1 cellular context compared by ENCODE assay signal in the genomic region with DNA sequence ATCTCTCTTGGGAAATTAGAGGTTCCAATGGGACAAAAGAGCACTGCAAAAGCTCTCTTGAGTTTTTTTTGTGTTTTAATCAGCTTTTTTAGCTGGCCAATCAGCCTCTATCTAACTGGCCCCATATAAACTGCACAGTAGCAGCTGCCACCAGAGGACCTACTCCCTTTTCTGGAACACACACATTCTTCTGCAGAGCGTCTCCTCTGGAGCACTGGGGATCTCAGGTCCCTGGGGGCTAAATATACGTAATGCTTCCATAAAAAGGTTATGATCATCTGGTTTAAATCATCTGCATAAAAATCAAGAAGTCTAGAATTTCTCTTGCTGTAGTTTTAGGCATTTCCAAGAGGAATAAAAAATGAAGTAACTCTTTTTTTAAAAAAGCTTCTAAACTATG.
TF ChIP-seq lines count a peak whose summit lies in the region.

No MANE protein-coding gene starts in this region.

TF ChIP-seq in HepG2, 621 proteins besides CTCF, POLR2A, EP300 and RAD21 (continued from another document and continues in another):
- no peak for TF ChIP-seq ZNF574 (CRISPR knock-in tag; IDR thresholded peaks at IDR 0.05)
- TF ChIP-seq AKAP8 (CRISPR knock-in tag; IDR thresholded peaks at IDR 0.05): no peak
- no peak for TF ChIP-seq ZNF746 (CRISPR knock-in tag; IDR thresholded peaks at IDR 0.05)
- no peak for TF ChIP-seq ZNF616 (CRISPR knock-in tag; IDR thresholded peaks at IDR 0.05; ENCODE audit: low read depth)
- no peak for TF ChIP-seq PRDM10 (CRISPR knock-in tag; IDR thresholded peaks at IDR 0.05; ENCODE audit: low read depth)
- TF ChIP-seq ARID5B (CRISPR knock-in tag; IDR thresholded peaks at IDR 0.05): 0 out of 2 replicates have a peak, but pooled peaks have one; percentile 8
- TF ChIP-seq, protein P1, sequence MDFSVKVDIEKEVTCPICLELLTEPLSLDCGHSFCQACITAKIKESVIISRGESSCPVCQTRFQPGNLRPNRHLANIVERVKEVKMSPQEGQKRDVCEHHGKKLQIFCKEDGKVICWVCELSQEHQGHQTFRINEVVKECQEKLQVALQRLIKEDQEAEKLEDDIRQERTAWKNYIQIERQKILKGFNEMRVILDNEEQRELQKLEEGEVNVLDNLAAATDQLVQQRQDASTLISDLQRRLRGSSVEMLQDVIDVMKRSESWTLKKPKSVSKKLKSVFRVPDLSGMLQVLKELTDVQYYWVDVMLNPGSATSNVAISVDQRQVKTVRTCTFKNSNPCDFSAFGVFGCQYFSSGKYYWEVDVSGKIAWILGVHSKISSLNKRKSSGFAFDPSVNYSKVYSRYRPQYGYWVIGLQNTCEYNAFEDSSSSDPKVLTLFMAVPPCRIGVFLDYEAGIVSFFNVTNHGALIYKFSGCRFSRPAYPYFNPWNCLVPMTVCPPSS (IDR thresholded peaks at IDR 0.05): no peak
- TF ChIP-seq PLSCR1 (CRISPR knock-in tag; IDR thresholded peaks at IDR 0.05; ENCODE audit: borderline replicate concordance): no peak
- no peak for TF ChIP-seq HDAC6 (IDR thresholded peaks at IDR 0.05; ENCODE audit: low read depth, low read length)
- TF ChIP-seq ATM (IDR thresholded peaks at IDR 0.05; ENCODE audit: borderline replicate concordance): no peak
- TF ChIP-seq, protein P2, sequence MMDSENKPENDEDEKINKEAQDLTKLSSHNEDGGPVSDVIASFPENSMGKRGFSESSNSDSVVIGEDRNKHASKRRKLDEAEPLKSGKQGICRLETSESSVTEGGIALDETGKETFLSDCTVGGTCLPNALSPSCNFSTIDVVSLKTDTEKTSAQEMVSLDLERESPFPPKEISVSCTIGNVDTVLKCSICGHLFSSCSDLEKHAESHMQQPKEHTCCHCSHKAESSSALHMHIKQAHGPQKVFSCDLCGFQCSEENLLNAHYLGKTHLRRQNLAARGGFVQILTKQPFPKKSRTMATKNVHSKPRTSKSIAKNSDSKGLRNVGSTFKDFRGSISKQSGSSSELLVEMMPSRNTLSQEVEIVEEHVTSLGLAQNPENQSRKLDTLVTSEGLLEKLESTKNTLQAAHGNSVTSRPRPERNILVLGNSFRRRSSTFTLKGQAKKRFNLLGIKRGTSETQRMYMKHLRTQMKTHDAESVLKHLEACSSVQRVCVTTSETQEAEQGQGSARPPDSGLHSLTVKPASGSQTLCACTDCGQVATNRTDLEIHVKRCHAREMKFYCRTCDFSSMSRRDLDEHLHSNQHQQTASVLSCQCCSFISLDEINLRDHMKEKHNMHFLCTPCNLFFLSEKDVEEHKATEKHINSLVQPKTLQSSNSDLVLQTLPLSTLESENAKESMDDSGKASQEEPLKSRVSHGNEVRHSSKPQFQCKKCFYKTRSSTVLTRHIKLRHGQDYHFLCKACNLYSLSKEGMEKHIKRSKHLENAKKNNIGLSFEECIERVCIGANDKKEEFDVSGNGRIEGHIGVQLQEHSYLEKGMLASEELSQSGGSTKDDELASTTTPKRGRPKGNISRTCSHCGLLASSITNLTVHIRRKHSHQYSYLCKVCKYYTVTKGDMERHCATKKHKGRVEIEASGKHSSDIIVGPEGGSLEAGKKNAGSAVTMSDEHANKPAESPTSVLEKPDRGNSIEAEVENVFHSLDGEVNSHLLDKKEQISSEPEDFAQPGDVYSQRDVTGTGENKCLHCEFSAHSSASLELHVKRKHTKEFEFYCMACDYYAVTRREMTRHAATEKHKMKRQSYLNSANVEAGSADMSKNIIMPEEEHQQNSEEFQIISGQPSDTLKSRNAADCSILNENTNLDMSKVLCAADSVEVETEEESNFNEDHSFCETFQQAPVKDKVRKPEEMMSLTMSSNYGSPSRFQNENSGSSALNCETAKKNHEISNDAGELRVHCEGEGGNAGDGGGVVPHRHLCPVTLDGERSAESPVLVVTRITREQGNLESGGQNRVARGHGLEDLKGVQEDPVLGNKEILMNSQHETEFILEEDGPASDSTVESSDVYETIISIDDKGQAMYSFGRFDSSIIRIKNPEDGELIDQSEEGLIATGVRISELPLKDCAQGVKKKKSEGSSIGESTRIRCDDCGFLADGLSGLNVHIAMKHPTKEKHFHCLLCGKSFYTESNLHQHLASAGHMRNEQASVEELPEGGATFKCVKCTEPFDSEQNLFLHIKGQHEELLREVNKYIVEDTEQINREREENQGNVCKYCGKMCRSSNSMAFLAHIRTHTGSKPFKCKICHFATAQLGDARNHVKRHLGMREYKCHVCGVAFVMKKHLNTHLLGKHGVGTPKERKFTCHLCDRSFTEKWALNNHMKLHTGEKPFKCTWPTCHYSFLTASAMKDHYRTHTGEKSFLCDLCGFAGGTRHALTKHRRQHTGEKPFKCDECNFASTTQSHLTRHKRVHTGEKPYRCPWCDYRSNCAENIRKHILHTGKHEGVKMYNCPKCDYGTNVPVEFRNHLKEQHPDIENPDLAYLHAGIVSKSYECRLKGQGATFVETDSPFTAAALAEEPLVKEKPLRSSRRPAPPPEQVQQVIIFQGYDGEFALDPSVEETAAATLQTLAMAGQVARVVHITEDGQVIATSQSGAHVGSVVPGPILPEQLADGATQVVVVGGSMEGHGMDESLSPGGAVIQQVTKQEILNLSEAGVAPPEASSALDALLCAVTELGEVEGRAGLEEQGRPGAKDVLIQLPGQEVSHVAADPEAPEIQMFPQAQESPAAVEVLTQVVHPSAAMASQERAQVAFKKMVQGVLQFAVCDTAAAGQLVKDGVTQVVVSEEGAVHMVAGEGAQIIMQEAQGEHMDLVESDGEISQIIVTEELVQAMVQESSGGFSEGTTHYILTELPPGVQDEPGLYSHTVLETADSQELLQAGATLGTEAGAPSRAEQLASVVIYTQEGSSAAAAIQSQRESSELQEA (CRISPR knock-in tag; IDR thresholded peaks at IDR 0.05; ENCODE audit: not compliant biosample characterization): no peak
- peak; percentile 35; the same call in 1 of the 2 replicates for TF ChIP-seq IKZF5 (CRISPR knock-in tag; IDR thresholded peaks at IDR 0.05)
- no peak for TF ChIP-seq ESRRA (CRISPR knock-in tag; IDR thresholded peaks at IDR 0.05; ENCODE audit: low read depth)
- no peak for TF ChIP-seq ELF3 (CRISPR knock-in tag; IDR thresholded peaks at IDR 0.05)
- no peak for TF ChIP-seq GATA4 (IDR thresholded peaks at IDR 0.05; ENCODE audit: borderline replicate concordance, low read depth)
- TF ChIP-seq, protein P3, sequence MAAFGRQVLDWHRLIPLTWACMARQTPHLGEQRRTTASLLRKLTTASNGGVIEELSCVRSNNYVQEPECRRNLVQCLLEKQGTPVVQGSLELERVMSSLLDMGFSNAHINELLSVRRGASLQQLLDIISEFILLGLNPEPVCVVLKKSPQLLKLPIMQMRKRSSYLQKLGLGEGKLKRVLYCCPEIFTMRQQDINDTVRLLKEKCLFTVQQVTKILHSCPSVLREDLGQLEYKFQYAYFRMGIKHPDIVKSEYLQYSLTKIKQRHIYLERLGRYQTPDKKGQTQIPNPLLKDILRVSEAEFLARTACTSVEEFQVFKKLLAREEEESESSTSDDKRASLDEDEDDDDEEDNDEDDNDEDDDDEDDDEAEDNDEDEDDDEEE (CRISPR knock-in tag; IDR thresholded peaks at IDR 0.05): no peak
- TF ChIP-seq, protein P4, sequence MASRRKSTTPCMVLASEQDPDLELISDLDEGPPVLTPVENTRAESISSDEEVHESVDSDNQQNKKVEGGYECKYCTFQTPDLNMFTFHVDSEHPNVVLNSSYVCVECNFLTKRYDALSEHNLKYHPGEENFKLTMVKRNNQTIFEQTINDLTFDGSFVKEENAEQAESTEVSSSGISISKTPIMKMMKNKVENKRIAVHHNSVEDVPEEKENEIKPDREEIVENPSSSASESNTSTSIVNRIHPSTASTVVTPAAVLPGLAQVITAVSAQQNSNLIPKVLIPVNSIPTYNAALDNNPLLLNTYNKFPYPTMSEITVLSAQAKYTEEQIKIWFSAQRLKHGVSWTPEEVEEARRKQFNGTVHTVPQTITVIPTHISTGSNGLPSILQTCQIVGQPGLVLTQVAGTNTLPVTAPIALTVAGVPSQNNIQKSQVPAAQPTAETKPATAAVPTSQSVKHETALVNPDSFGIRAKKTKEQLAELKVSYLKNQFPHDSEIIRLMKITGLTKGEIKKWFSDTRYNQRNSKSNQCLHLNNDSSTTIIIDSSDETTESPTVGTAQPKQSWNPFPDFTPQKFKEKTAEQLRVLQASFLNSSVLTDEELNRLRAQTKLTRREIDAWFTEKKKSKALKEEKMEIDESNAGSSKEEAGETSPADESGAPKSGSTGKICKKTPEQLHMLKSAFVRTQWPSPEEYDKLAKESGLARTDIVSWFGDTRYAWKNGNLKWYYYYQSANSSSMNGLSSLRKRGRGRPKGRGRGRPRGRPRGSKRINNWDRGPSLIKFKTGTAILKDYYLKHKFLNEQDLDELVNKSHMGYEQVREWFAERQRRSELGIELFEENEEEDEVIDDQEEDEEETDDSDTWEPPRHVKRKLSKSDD (CRISPR knock-in tag; IDR thresholded peaks at IDR 0.05; ENCODE audit: low read depth): no peak
- 0 out of 4 replicates have a peak, but pooled peaks of 1 of the 2 experiments have one; percentile 17 for TF ChIP-seq KLF16 (CRISPR knock-in tag; IDR thresholded peaks at IDR 0.05)
- no peak for TF ChIP-seq ZNF850 (CRISPR knock-in tag; conservative IDR thresholded peaks at IDR 0.05)
- TF ChIP-seq PRMT3 (CRISPR knock-in tag; IDR thresholded peaks at IDR 0.05; ENCODE audit: borderline replicate concordance, low read depth): no peak
- no peak for TF ChIP-seq CHCHD3 (CRISPR knock-in tag; IDR thresholded peaks at IDR 0.05)
